In genomic region chr14:46573518-46573917, GRCh38 we compare ENCODE assay signal across 1 cellular context.
TF ChIP-seq lines count a peak whose summit lies in the region.

No MANE protein-coding gene starts in this region.

TF ChIP-seq in WTC11, 78 proteins besides CTCF, POLR2A, EP300 and RAD21 (continued from another document):
- TF ChIP-seq ZNF281 (CRISPR knock-in tag; IDR thresholded peaks at IDR 0.05) = no peak
TF ChIP-seq in WTC11: peak in this region for 1.
